1 cellular context compared by ENCODE assay signal in the genomic region with DNA sequence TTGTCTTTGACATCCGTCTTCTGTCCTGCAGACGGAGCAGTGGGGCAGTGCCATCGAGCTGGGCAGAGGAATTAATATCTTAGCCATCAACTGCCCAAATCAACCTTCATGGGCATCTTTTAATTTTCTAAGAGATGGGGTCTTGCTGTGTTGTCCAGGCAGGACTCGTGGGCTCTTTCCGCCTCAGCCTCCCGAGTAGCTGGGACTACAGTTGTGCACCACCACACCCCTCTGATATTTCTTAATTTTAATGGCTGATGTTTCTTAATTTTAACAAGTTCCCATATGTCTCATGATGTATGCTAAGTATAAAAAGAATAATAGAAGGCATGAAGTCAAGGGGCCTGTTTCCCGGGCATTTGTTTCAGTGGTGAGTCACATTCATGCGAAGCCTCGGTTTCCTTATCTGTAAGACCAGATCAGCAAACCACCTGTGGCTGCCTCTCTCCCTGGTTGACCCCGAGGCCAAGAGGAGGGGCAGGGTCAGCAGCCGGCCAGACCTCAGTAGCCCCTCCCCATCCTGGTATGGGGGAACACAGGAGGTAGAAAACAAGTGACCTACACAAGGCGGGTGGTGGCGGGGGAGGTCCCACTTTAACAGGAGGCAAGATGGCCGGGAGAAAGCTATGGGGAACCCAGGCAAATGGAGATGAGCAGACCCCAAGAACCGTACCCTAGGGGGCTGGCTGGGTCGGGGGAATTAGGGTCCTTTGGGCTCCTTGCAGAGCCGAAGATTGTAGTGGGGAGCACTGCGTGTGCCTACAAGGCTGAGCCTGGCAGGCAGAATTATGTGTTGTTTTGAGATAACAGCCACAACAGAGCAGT.
TF ChIP-seq lines count a peak whose summit lies in the region.

No MANE protein-coding gene starts in this region.

TF ChIP-seq in endothelial cell of umbilical vein, 7 proteins besides CTCF, POLR2A, EP300 and RAD21:
- TF ChIP-seq POLR2AphosphoS5 (IDR thresholded peaks at IDR 0.05; ENCODE audit: insufficient read depth, low read depth, low read length) (no peak), EZH2 (IDR thresholded peaks at IDR 0.05; ENCODE audit: borderline replicate concordance, low read depth, low read length, severe bottlenecking) (no peak), GATA2 (IDR thresholded peaks at IDR 0.05; ENCODE audit: insufficient read depth, insufficient read length, low read depth, low read length) (no peak), MYC (IDR thresholded peaks at IDR 0.05; ENCODE audit: low read depth, low read length) (no peak), JUN (IDR thresholded peaks at IDR 0.05; ENCODE audit: borderline replicate concordance, insufficient read depth, insufficient read length, low read depth) (no peak), FOS (IDR thresholded peaks at IDR 0.05; ENCODE audit: borderline replicate concordance, insufficient read depth, low read length) (no peak)
- TF ChIP-seq, protein P1, sequence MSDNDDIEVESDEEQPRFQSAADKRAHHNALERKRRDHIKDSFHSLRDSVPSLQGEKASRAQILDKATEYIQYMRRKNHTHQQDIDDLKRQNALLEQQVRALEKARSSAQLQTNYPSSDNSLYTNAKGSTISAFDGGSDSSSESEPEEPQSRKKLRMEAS (IDR thresholded peaks at IDR 0.05; ENCODE audit: insufficient read depth, insufficient read length): no peak
